In the genomic region with DNA sequence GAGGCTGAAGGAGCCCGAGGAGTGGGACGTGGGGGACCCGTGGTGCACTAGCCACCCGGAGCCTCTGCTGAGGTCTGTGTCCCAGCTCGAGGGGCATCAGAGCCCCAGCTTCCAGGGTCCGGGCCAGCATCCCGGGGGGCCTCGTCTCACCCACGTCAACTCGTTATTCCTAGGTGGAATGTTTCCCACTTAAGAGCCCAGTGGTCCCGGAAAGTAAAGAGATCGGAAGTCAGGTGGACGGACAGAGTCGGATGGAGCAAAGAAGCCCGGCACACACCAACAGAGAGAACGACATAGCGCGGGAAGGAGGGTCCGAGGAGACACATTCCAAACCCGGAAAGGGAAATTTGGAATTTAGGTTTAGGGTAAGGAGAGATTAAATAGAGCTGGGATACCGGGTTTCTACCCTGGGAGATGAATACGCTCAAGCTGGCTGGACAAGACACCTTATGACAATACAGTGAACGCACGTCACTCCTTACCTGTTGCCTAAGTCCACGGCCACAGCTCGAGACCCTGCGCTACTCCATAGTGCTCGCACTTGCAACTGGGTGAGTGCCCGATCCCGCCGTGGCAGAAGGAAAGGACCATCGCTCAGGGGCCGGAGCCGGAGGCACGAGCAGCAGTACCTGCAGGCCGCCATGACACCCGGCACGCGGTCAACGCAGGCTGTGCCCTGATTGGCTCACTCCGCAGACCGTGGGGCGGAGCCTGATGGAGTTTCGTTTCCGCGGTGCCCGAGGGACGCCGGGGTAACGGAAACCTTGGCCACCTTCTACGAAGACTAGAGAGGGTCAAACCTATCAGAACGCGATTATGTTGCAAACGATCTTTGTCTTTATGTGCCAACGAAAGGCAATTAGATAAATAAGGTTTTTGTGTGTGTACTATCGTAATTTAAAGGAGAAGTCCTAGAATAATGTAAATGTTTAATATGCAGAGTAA, we compare ENCODE assay signal across 8 cellular contexts. TPM values are rescaled to one million over a fixed set of nuclear protein-coding genes. Genes with fewer than 3 reads are reported as not detected.
DNase-seq lines count a peak whose midpoint lies in the region; ATAC-seq and TF ChIP-seq lines count a peak whose summit lies in the region.

A gene (minus strand): TSS at position 664 of the 945 bp plus-strand sequence. CDS start 21 bp downstream, at position 643.

- no peaks in the 10 kb centered on the region for H3K9me3 ChIP-seq in T-helper 17 cell (ENCODE audit: control insufficient read depth, low read length, poor library complexity, severe bottlenecking)
- H3K9me3 ChIP-seq in right atrium auricular region, result no peaks in the 10 kb centered on the region
- H3K9me3 ChIP-seq in uterus, result no peaks in the 10 kb centered on the region

- DNase-seq in NCI-H1694 treated with DMSO at 0.1 percent for 48 hours (lab: John Stamatoyannopoulos, UW) (peak; percentile 95), T-helper 17 cell (peak; percentile 78 to 85 (median 80)), anterior cingulate cortex (lab: John Stamatoyannopoulos, UW) (peak; percentile 69 to 96 (median 90)), right atrium auricular region (ENCODE audit: low spot score) (peak; percentile 93), pulmonary artery endothelial cell (ENCODE audit: low read depth, low spot score) (peak; percentile 66), uterus (peak; percentile 88 to 93)

- H3K4me1 ChIP-seq in right atrium auricular region, result peaks cover 0 to 7% of the 10 kb centered on the region in 2 donors
- H3K4me1 ChIP-seq in uterus, result no peaks in the 10 kb centered on the region

- H3K4me1 Mint-ChIP-seq in T-helper 17 cell, result peaks cover 26% of the 10 kb centered on the region

- peaks cover 8% of the 10 kb centered on the region for H3K27me3 Mint-ChIP-seq in T-helper 17 cell

- H3K27me3 ChIP-seq in right atrium auricular region, result no peaks in the 10 kb centered on the region
- no peaks in the 10 kb centered on the region for H3K27me3 ChIP-seq in uterus

- TF ChIP-seq CTCF in right atrium auricular region (IDR thresholded peaks at IDR 0.05), result no peak
- TF ChIP-seq CTCF in uterus (IDR thresholded peaks at IDR 0.05), result peak in 1 of 4 experiments; percentile 4

- TF ChIP-seq POLR2A in GM15510 (IDR thresholded peaks at IDR 0.05; ENCODE audit: borderline replicate concordance, extremely low read depth, insufficient read length) (peak; percentile 88), uterus (IDR thresholded peaks at IDR 0.05) (peak in 1 of 2 donors; percentile 41)

- H3K4me3 ChIP-seq in right atrium auricular region (peak within 1 kb of the TSS; percentile 66 to 83), uterus (peak within 1 kb of the TSS; percentile 69 to 81)

- peak within 1 kb of the TSS; percentile 99 for H3K27ac Mint-ChIP-seq in T-helper 17 cell

- H3K4me3 Mint-ChIP-seq in T-helper 17 cell, result peak within 1 kb of the TSS; percentile 96

- H3K36me3 ChIP-seq in right atrium auricular region (no peaks in the 10 kb centered on the region), uterus (no peaks in the 10 kb centered on the region)

- H3K36me3 Mint-ChIP-seq in T-helper 17 cell (ENCODE audit: low read depth), result peaks cover 1% of the 10 kb centered on the region

- ATAC-seq in HG02885 (IDR thresholded peaks at IDR 0.05; ENCODE audit: poor library complexity, unreplicated experiment) (peak; percentile 100), T-helper 17 cell (peak; percentile 100)

- H3K27ac ChIP-seq in right atrium auricular region (peak within 1 kb of the TSS; percentile 15 to 35), uterus (peak within 1 kb of the TSS; percentile 39 to 77)

- intact Hi-C loops in uterus (cut with DNase I; ENCODE audit: low total_unique reads), result no loop called here

RNA-seq across cellular contexts. Expression of the gene that starts here (rescaled TPM):
- total RNA-seq in T-helper 17 cell, result 10 to 100 TPM in 1 of 2 donors, 1 to 10 TPM in 1; 9.4 to 17.7 TPM
- 10 to 100 TPM in 1 of 2 donors, 1 to 10 TPM in 1; 8.1 to 11.9 TPM for total RNA-seq in right atrium auricular region
- 28.0 and 34.0 TPM in 2 replicates for total RNA-seq in pulmonary artery endothelial cell
- total RNA-seq in uterus, result 10 to 100 TPM; 12.6 to 52.0 (median 22.5) TPM

Comparison
In these comparisons a context has a peak if more than half of its experiments do, and no peak if none do; other contexts are left out.
1. Peak in every context shown above with its lines: DNase-seq, ATAC-seq, H3K4me3 ChIP-seq and H3K27ac ChIP-seq.